In genomic region chr15:57540736-57541135, GRCh38 we compare ENCODE assay signal across 12 cellular contexts. TPM values are rescaled to one million over a fixed set of nuclear protein-coding genes. Genes with fewer than 3 reads are reported as not detected.
DNase-seq lines count a peak whose midpoint lies in the region; ATAC-seq and TF ChIP-seq lines count a peak whose summit lies in the region.
"Had no signal": no experiment of that assay in that cellular context is flagged by ENCODE, and none has a peak within 500 bp of the region (broad histone marks: within the 10 kb centered on the region; RNA-seq: fewer than 3 reads in every experiment).

No MANE protein-coding gene starts in this region.

- H3K27ac Mint-ChIP-seq in natural killer cell treated with Interleukin-12 subunit alpha and Interleukin-12 subunit beta and Interleukin-15 and Interleukin-18, amount 100 ng/mL, for 72 hours, result no peak overlapping the region
- no peak overlapping the region for H3K27ac Mint-ChIP-seq in natural killer cell
- H3K27ac Mint-ChIP-seq: B cell had no signal

- TF ChIP-seq CTCF in natural killer cell (IDR thresholded peaks at IDR 0.05), result no peak
- no peak for TF ChIP-seq CTCF in tibial nerve (IDR thresholded peaks at IDR 0.05)

- H3K27me3 ChIP-seq in tibial nerve, result no peaks in the 10 kb centered on the region
- H3K27me3 ChIP-seq in right cardiac atrium (ENCODE audit: control insufficient read depth, insufficient read depth), result no peaks in the 10 kb centered on the region

- H3K36me3 Mint-ChIP-seq in natural killer cell treated with Interleukin-12 subunit alpha and Interleukin-12 subunit beta and Interleukin-15 and Interleukin-18, amount 100 ng/mL, for 72 hours, result no peaks in the 10 kb centered on the region
- H3K36me3 Mint-ChIP-seq in natural killer cell, result no peaks in the 10 kb centered on the region

- DNase-seq in natural killer cell treated with Interleukin-12 subunit alpha and Interleukin-12 subunit beta and Interleukin-15 and Interleukin-18, amount 100 ng/mL, for 72 hours (ENCODE audit: low spot score), result no peak
- DNase-seq in natural killer cell, result no peak
- DNase-seq in tibial nerve (ENCODE audit: low spot score in 2 of 2), result no peak
- no peak for DNase-seq in NAMALWA (ENCODE audit: low spot score)
- no peak for DNase-seq in right cardiac atrium
- no peak for DNase-seq in iPS-NIHi7 (ENCODE audit: extremely low spot score)
- DNase-seq: left ventricle myocardium superior, NCI-H1105 treated with DMSO at 0.1 percent for 48 hours, NCI-H774 had no signal

- H3K9me3 ChIP-seq in tibial nerve, result no peaks in the 10 kb centered on the region
- no peaks in the 10 kb centered on the region for H3K9me3 ChIP-seq in right cardiac atrium (ENCODE audit: control insufficient read depth, low read length)

- H3K4me1 ChIP-seq in tibial nerve (peaks cover 0 to 17% (median 0%) of the 10 kb centered on the region in 4 donors), right cardiac atrium (ENCODE audit: control insufficient read depth, insufficient read depth, low read length) (no peaks in the 10 kb centered on the region)

- no peak overlapping the region for H3K4me3 Mint-ChIP-seq in natural killer cell treated with Interleukin-12 subunit alpha and Interleukin-12 subunit beta and Interleukin-15 and Interleukin-18, amount 100 ng/mL, for 72 hours
- no peak overlapping the region for H3K4me3 Mint-ChIP-seq in natural killer cell
- H3K4me3 Mint-ChIP-seq: B cell had no signal

- peak; percentile 30 to 78 for ATAC-seq in natural killer cell treated with Interleukin-12 subunit alpha and Interleukin-12 subunit beta and Interleukin-15 and Interleukin-18, amount 100 ng/mL, for 72 hours
- ATAC-seq in natural killer cell (no peak), GM21528 (IDR thresholded peaks at IDR 0.05; ENCODE audit: low FRiP score, unreplicated experiment) (peak; percentile 73), HG03439 (IDR thresholded peaks at IDR 0.05; ENCODE audit: unreplicated experiment) (peak; percentile 78), right cardiac atrium (no peak)
- ATAC-seq: left ventricle myocardium superior had no signal

- H3K4me3 ChIP-seq in tibial nerve (no peak overlapping the region), right cardiac atrium (ENCODE audit: low read length) (no peak overlapping the region)

- WGBS in tibial nerve, 2 donors, result 83 to 87% methylated on average over 11 of the region's 11 CpGs
- WGBS in right cardiac atrium, result 80% methylated on average over 11 of the region's 11 CpGs

- H3K4me1 Mint-ChIP-seq in natural killer cell treated with Interleukin-12 subunit alpha and Interleukin-12 subunit beta and Interleukin-15 and Interleukin-18, amount 100 ng/mL, for 72 hours (ENCODE audit: low read depth in 2 of 2), result peaks cover 0 to 4% of the 10 kb centered on the region in 2 donors
- H3K4me1 Mint-ChIP-seq in natural killer cell, result no peaks in the 10 kb centered on the region
- H3K4me1 Mint-ChIP-seq: B cell had no signal

- no peak overlapping the region for H3K27ac ChIP-seq in tibial nerve
- no peak overlapping the region for H3K27ac ChIP-seq in right cardiac atrium (ENCODE audit: low read length)

- H3K9me3 Mint-ChIP-seq in natural killer cell treated with Interleukin-12 subunit alpha and Interleukin-12 subunit beta and Interleukin-15 and Interleukin-18, amount 100 ng/mL, for 72 hours, result no peaks in the 10 kb centered on the region
- H3K9me3 Mint-ChIP-seq in natural killer cell, result no peaks in the 10 kb centered on the region

- TF ChIP-seq POLR2A in tibial nerve (IDR thresholded peaks at IDR 0.05), result no peak

- no peak for TF ChIP-seq EP300 in tibial nerve (IDR thresholded peaks at IDR 0.05)

- intact Hi-C loops in natural killer cell (cut with micrococcal nuclease), result loop anchor here (5.0 kb wide), 1 partner anchor 198 kb away; no protein-coding TSS in a partner anchor
- intact Hi-C loops in right cardiac atrium (cut with DNase I), result no loop called here

- H3K36me3 ChIP-seq in tibial nerve, result peaks cover 0 to 24% (median 0%) of the 10 kb centered on the region in 3 donors

- H3K27me3 Mint-ChIP-seq in natural killer cell treated with Interleukin-12 subunit alpha and Interleukin-12 subunit beta and Interleukin-15 and Interleukin-18, amount 100 ng/mL, for 72 hours, result peaks cover 10 to 21% of the 10 kb centered on the region in 2 donors
- peaks cover 7 to 12% of the 10 kb centered on the region in 2 donors for H3K27me3 Mint-ChIP-seq in natural killer cell (ENCODE audit: low read depth in 2 of 2)

RNA-seq across cellular contexts. Expression of gene MYZAP, which starts 51.0 kb away (rescaled TPM):
- total RNA-seq in natural killer cell treated with Interleukin-12 subunit alpha and Interleukin-12 subunit beta and Interleukin-15 and Interleukin-18, amount 100 ng/mL, for 72 hours, result not detected
- not detected for total RNA-seq in natural killer cell
- total RNA-seq in tibial nerve, result 1 to 10 TPM in 3 of 4 donors, under 1 TPM in 1; 0.98 to 9.3 (median 2.7) TPM
- total RNA-seq in right cardiac atrium, result 100 to 1,000 TPM; 557 to 764 (median 622) TPM
- 558 TPM for polyA plus RNA-seq in right cardiac atrium

Comparison
In these comparisons a context has a peak if more than half of its experiments do, and no peak if none do; other contexts are left out.
1. ATAC-seq: peak in natural killer cell treated with Interleukin-12 subunit alpha and Interleukin-12 subunit beta and Interleukin-15 and Interleukin-18, amount 100 ng/mL, for 72 hours (2 of 2), GM21528 (single experiment) and HG03439 (single experiment); none in natural killer cell (0 of 3) and right cardiac atrium (0 of 2).
2. RNA of gene MYZAP, which starts 51.0 kb away (total RNA-seq): 557 to 764 TPM in right cardiac atrium; 0.98 to 9.3 TPM in tibial nerve, not detected in natural killer cell treated with Interleukin-12 subunit alpha and Interleukin-12 subunit beta and Interleukin-15 and Interleukin-18, amount 100 ng/mL, for 72 hours and not detected in natural killer cell; every median in the first group is over 10 times any median in the second.